In the genomic region with DNA sequence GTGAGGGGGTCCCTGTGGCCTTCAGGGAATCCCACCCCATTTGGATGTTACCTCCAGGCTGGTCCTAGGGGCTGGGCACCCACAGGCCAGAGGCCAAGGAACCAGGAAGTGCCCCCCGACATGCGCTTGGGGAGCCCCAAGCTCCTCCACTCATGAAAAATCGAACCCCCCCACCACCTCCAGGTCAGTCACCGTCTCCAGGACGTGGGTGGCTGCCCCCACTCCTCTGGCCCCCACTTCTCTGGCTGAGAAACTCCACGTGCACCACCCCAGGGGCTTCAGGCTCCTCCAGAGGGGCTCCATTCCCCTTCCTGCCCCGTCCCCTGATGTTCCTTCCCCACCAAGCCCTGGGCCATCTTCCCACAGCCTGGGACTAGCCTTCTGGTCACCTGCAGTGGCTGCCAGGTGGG, we compare ENCODE assay signal across 14 cellular contexts. TPM values are rescaled to one million over a fixed set of nuclear protein-coding genes. Genes with fewer than 3 reads are reported as not detected.
DNase-seq lines count a peak whose midpoint lies in the region; ATAC-seq, FAIRE-seq and TF ChIP-seq lines count a peak whose summit lies in the region.
"Had no signal": no experiment of that assay in that cellular context is flagged by ENCODE, and none has a peak within 500 bp of the region (broad histone marks: within the 10 kb centered on the region; RNA-seq: fewer than 3 reads in every experiment).

No MANE protein-coding gene starts in this region.

- 86% methylated on average over 7 of the region's 7 CpGs for WGBS in liver
- WGBS in small intestine, 3 donors, result 79 to 87% (median 82%) methylated on average over 3 to 7 of the region's 7 CpGs

- TF ChIP-seq CTCF in liver (IDR thresholded peaks at IDR 0.05; ENCODE audit: low read depth, low read length, missing input control), result no peak

- no peak for FAIRE-seq in small intestine (lab: Jason Lieb, UNC)

- no peaks in the 10 kb centered on the region for H3K36me3 Mint-ChIP-seq in immature natural killer cell
- H3K36me3 Mint-ChIP-seq: naive thymus-derived CD4-positive, alpha-beta T cell had no signal

- no peak overlapping the region for H3K4me3 Mint-ChIP-seq in immature natural killer cell

- peaks cover 0 to 6% (median 2%) of the 10 kb centered on the region in 3 donors for H3K27me3 Mint-ChIP-seq in immature natural killer cell (ENCODE audit: low read depth in 3 of 3)

- H3K27ac Mint-ChIP-seq in immature natural killer cell, result no peak overlapping the region

- H3K36me3 ChIP-seq in H7 (replicated peaks; ENCODE audit: control insufficient read depth, insufficient read depth, low read length) (no peaks in the 10 kb centered on the region), liver (ENCODE audit: control insufficient read depth in 4 of 4, insufficient read depth in 3 of 4, low read depth in 1 of 4, low read length in 3 of 4) (no peaks in the 10 kb centered on the region), small intestine (ENCODE audit: control insufficient read depth in 2 of 2, insufficient read depth in 2 of 2, low read length in 2 of 2) (no peaks in the 10 kb centered on the region)
- H3K36me3 ChIP-seq: HAP-1 had no signal

- H3K4me3 ChIP-seq in H7 (ENCODE audit: insufficient read depth, low read depth, low read length) (no peak overlapping the region), liver (ENCODE audit: low read depth in 1 of 3, low read length in 3 of 3) (no peak overlapping the region), small intestine (ENCODE audit: low read depth in 1 of 2, low read length in 2 of 2) (no peak overlapping the region)
- H3K4me3 ChIP-seq: HAP-1 had no signal

- no peaks in the 10 kb centered on the region for H3K9me3 Mint-ChIP-seq in immature natural killer cell
- H3K9me3 Mint-ChIP-seq: naive thymus-derived CD4-positive, alpha-beta T cell had no signal

- no peaks in the 10 kb centered on the region for H3K4me1 Mint-ChIP-seq in immature natural killer cell

- no peak for TF ChIP-seq RAD21 in liver (IDR thresholded peaks at IDR 0.05)

- H3K4me1 ChIP-seq in liver (ENCODE audit: control insufficient read depth in 4 of 4, insufficient read depth in 4 of 4, low read length in 3 of 4) (peaks cover 0 to 10% (median 0%) of the 10 kb centered on the region in 4 donors), small intestine (ENCODE audit: control insufficient read depth in 2 of 2, insufficient read depth in 1 of 2, low read depth in 1 of 2, low read length in 1 of 2) (peaks cover 0 to 3% of the 10 kb centered on the region in 2 donors)

- peak overlapping the region; percentile 69 for H3K27ac ChIP-seq in cingulate gyrus (ENCODE audit: low read depth, low read length)
- peak overlapping the region; percentile 26 to 36 for H3K27ac ChIP-seq in liver (ENCODE audit: low read depth in 1 of 2, low read length in 2 of 2)
- H3K27ac ChIP-seq in small intestine (ENCODE audit: low read depth in 1 of 2, low read length in 1 of 2), result peak overlapping the region; percentile 27 to 71

- ATAC-seq in HG03571 (IDR thresholded peaks at IDR 0.05; ENCODE audit: unreplicated experiment) (no peak), GM21737 (IDR thresholded peaks at IDR 0.05; ENCODE audit: unreplicated experiment) (no peak)
- ATAC-seq: naive thymus-derived CD4-positive, alpha-beta T cell had no signal

- no peak overlapping the region for H3K9ac ChIP-seq in liver (ENCODE audit: low read depth in 1 of 2, low read length in 2 of 2)

- H3K27me3 ChIP-seq in H7 (ENCODE audit: control insufficient read depth, insufficient read depth, low read length) (no peaks in the 10 kb centered on the region), liver (ENCODE audit: control insufficient read depth in 4 of 4, insufficient read depth in 4 of 4, low read length in 3 of 4) (no peaks in the 10 kb centered on the region), small intestine (ENCODE audit: control insufficient read depth in 2 of 2, insufficient read depth in 2 of 2, low read length in 2 of 2) (no peaks in the 10 kb centered on the region)

- H3K9me3 ChIP-seq in liver (ENCODE audit: control insufficient read depth in 4 of 4, low read length in 3 of 4) (no peaks in the 10 kb centered on the region), small intestine (ENCODE audit: control insufficient read depth, low read depth) (no peaks in the 10 kb centered on the region)

- DNase-seq in H7, result peak; percentile 43
- DNase-seq in small intestine, result no peak
- DNase-seq in GF-D8 (lab: John Stamatoyannopoulos, UW), result no peak
- no peak for DNase-seq in immature natural killer cell
- DNase-seq: activated naive CD4-positive, alpha-beta T cell treated with Interleukin-2 at 50 U/mL for 16 hours; naive thymus-derived CD4-positive, alpha-beta T cell; NCI-H1048; NCI-H345; T1000 had no signal

TF ChIP-seq in liver, 16 proteins besides CTCF, POLR2A, EP300 and RAD21:
- TF ChIP-seq SP1 (IDR thresholded peaks at IDR 0.05), result no peak
- no peak for TF ChIP-seq TAF1 (conservative IDR thresholded peaks at IDR 0.05)
- TF ChIP-seq HNF4G (IDR thresholded peaks at IDR 0.05), result no peak
- no peak for TF ChIP-seq ZBTB33 (IDR thresholded peaks at IDR 0.05)
- TF ChIP-seq, protein P1, sequence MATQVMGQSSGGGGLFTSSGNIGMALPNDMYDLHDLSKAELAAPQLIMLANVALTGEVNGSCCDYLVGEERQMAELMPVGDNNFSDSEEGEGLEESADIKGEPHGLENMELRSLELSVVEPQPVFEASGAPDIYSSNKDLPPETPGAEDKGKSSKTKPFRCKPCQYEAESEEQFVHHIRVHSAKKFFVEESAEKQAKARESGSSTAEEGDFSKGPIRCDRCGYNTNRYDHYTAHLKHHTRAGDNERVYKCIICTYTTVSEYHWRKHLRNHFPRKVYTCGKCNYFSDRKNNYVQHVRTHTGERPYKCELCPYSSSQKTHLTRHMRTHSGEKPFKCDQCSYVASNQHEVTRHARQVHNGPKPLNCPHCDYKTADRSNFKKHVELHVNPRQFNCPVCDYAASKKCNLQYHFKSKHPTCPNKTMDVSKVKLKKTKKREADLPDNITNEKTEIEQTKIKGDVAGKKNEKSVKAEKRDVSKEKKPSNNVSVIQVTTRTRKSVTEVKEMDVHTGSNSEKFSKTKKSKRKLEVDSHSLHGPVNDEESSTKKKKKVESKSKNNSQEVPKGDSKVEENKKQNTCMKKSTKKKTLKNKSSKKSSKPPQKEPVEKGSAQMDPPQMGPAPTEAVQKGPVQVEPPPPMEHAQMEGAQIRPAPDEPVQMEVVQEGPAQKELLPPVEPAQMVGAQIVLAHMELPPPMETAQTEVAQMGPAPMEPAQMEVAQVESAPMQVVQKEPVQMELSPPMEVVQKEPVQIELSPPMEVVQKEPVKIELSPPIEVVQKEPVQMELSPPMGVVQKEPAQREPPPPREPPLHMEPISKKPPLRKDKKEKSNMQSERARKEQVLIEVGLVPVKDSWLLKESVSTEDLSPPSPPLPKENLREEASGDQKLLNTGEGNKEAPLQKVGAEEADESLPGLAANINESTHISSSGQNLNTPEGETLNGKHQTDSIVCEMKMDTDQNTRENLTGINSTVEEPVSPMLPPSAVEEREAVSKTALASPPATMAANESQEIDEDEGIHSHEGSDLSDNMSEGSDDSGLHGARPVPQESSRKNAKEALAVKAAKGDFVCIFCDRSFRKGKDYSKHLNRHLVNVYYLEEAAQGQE (IDR thresholded peaks at IDR 0.05), result no peak
- no peak for TF ChIP-seq FOXA2 (IDR thresholded peaks at IDR 0.05)
TF ChIP-seq in liver: peak in this region for 0.

RNA-seq across cellular contexts. Expression of gene POFUT2, which starts 30.5 kb away (rescaled TPM):
- total RNA-seq in H7 (2014; rRNA removed; shearing (Covaris generic)), result 25.4 and 26.9 TPM in 2 replicates
- total RNA-seq in liver, result 10 to 100 TPM in 1 of 2 donors, 1 to 10 TPM in 1; 7.4 to 15.6 TPM
- polyA plus RNA-seq in liver, result 1 to 10 TPM; 3.3 to 8.4 TPM
- polyA plus RNA-seq in small intestine, result 10 to 100 TPM; 13.5 to 34.4 (median 20.0) TPM
- polyA plus RNA-seq in immature natural killer cell, result 1 to 10 TPM; 1.1 to 5.2 (median 4.7) TPM
